ENCODE assay signal across 18 cellular contexts in the genomic region with DNA sequence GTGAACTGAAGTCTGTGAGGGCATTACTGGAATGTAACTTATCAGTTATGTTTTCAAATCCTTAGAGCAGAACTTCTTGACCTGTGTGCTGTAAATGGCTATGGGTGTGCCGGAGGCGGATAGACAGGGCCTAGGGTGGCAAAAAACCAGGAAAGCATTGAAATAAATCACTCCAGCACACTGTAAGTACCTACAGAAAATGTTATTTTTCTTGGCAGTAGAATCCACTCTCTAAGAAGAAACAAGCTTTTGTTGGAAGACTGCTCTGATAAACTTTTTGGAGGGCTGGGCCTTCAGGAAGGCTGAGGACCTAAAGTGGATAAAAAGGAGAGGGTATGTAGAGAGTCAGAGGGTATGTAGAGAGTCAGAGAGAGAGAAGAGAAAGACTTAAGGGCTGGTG.
"Had no signal": no experiment of that assay in that cellular context is flagged by ENCODE, and none has a peak within 500 bp of the region (broad histone marks: within the 10 kb centered on the region; RNA-seq: fewer than 3 reads in every experiment).

No MANE protein-coding gene starts in this region.

- H3K79me2 ChIP-seq: parathyroid adenoma had no signal

- H3K36me3 ChIP-seq: thoracic aorta, WERI-Rb-1 had no signal

- H3K4me3 ChIP-seq: coronary artery, lung, thoracic aorta had no signal

- H3K27ac Mint-ChIP-seq: stimulated activated naive B cell treated with anti-CD40 and anti-IgM and Interleukin-4, amounts not matched to agents 10 μg/mL and 1 μg/mL and 100 μg/mL, for 72 hours had no signal

- ATAC-seq: sciatic nerve; stimulated activated naive B cell treated with anti-CD40 and anti-IgM and Interleukin-4, amounts not matched to agents 10 μg/mL and 1 μg/mL and 100 μg/mL, for 72 hours had no signal

- H2AFZ ChIP-seq: parathyroid adenoma had no signal

- H3K9me3 ChIP-seq: thoracic aorta had no signal

- H3K9ac ChIP-seq: parathyroid adenoma had no signal

- H3K9me3 Mint-ChIP-seq: central memory CD8-positive, alpha-beta T cell; stimulated activated naive B cell treated with anti-CD40 and anti-IgM and Interleukin-4, amounts not matched to agents 10 μg/mL and 1 μg/mL and 100 μg/mL, for 72 hours had no signal

- H3K36me3 Mint-ChIP-seq: stimulated activated naive B cell treated with anti-CD40 and anti-IgM and Interleukin-4, amounts not matched to agents 10 μg/mL and 1 μg/mL and 100 μg/mL, for 72 hours had no signal

- H3K4me1 Mint-ChIP-seq: central memory CD8-positive, alpha-beta T cell; stimulated activated naive B cell treated with anti-CD40 and anti-IgM and Interleukin-4, amounts not matched to agents 10 μg/mL and 1 μg/mL and 100 μg/mL, for 72 hours had no signal

- DNase-seq: activated CD4-positive, alpha-beta T cell treated with anti-CD3 and anti-CD28 coated beads for 1 hour; activated CD8-positive, alpha-beta memory T cell treated with anti-CD3 and anti-CD28 coated beads for 24 hours; activated CD8-positive, alpha-beta memory T cell treated with anti-CD3 and anti-CD28 coated beads, Interleukin-2, amount 50 U/mL, for 48 hours; activated effector memory CD4-positive, alpha-beta T cell treated with anti-CD3 and anti-CD28 coated beads, Interleukin-2, amount 50 U/mL, for 16 hours; activated naive CD4-positive, alpha-beta T cell treated with anti-CD3 and anti-CD28 coated beads, Interleukin-2, amount 50 U/mL, for 16 hours; activated T-cell treated with anti-CD3 and anti-CD28 coated beads, Interleukin-2, amount 50 U/mL, for 48 hours; erythroblast; hypothalamus; stimulated activated CD4-positive, alpha-beta T cell treated with anti-CD3 and anti-CD28 coated beads, Interleukin-4, amount 100 ng/mL, for 4 hours; stimulated activated naive B cell treated with anti-CD40 and anti-IgM and Interleukin-4, amounts not matched to agents 10 μg/mL and 1 μg/mL and 100 μg/mL, for 72 hours; T-helper 2 cell; WERI-Rb-1 had no signal

- H3K27ac ChIP-seq: parathyroid adenoma, WERI-Rb-1 had no signal

- H3K4me3 Mint-ChIP-seq: central memory CD8-positive, alpha-beta T cell; stimulated activated naive B cell treated with anti-CD40 and anti-IgM and Interleukin-4, amounts not matched to agents 10 μg/mL and 1 μg/mL and 100 μg/mL, for 72 hours had no signal
